Comparison of ENCODE assay signal across 23 cellular contexts in the genomic region with DNA sequence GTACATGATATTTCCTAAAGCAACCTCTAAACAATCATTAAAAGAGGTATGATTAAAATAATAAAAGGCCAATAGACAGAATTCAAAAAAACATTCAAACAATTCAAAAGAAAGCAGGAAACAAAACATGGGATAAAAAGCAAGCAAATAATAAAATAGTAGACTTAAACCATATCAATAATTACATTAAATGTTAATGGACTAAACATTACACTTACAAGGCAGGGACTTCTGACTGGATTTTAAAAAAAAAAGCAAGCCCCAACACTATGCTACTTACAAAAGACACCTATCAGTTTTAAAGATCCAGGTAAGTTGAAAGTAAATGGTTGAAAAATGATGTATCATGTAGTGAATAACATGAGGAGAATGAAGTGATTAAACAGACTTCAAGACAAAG.
"Had no signal": no experiment of that assay in that cellular context is flagged by ENCODE, and none has a peak within 500 bp of the region (broad histone marks: within the 10 kb centered on the region; RNA-seq: fewer than 3 reads in every experiment).

No MANE protein-coding gene starts in this region.

- H3K27me3 ChIP-seq: dorsolateral prefrontal cortex, esophagus muscularis mucosa, foreskin keratinocyte, heart right ventricle, left lung had no signal

- ATAC-seq: foreskin keratinocyte; heart right ventricle; left cardiac atrium; left lung; left ventricle myocardium superior; lower lobe of right lung; naive thymus-derived CD4-positive, alpha-beta T cell had no signal

- H3K4me3 Mint-ChIP-seq: naive thymus-derived CD4-positive, alpha-beta T cell had no signal

- H3K4me1 ChIP-seq: foreskin keratinocyte had no signal

- H3K27me3 Mint-ChIP-seq: naive thymus-derived CD4-positive, alpha-beta T cell had no signal

- H3K4me3 ChIP-seq: coronary artery, dorsolateral prefrontal cortex, esophagus muscularis mucosa, heart right ventricle, left lung, lower lobe of right lung had no signal

- H3K27ac ChIP-seq: coronary artery, dorsolateral prefrontal cortex, esophagus muscularis mucosa, foreskin keratinocyte, left lung, lower lobe of right lung had no signal

- DNase-seq: dermis blood vessel endothelial cell; dorsolateral prefrontal cortex; effector CD4-positive, alpha-beta T cell; effector memory CD4-positive, alpha-beta T cell; foreskin keratinocyte; glutamatergic neuron; head of caudate nucleus; heart right ventricle; hippocampal formation; left cardiac atrium; left ventricle myocardium superior; lower lobe of right lung; mesendoderm; midbrain; naive thymus-derived CD4-positive, alpha-beta T cell had no signal

- FAIRE-seq: colon, endothelial cell of umbilical vein, frontal cortex, islet of Langerhans, keratinocyte had no signal
